Comparison of ENCODE assay signal across 14 cellular contexts in genomic region chr9:90641090-90641489, GRCh38. TPM values are rescaled to one million over a fixed set of nuclear protein-coding genes. Genes with fewer than 3 reads are reported as not detected.
"Had no signal": no experiment of that assay in that cellular context is flagged by ENCODE, and none has a peak within 500 bp of the region (broad histone marks: within the 10 kb centered on the region; RNA-seq: fewer than 3 reads in every experiment).

No MANE protein-coding gene starts in this region.

- DNase-seq: activated CD4-positive, alpha-beta T cell treated with anti-CD3 and anti-CD28 coated beads, Interleukin-2, amount 10 ng/mL, durations not matched to agents 7 days and 5 days; activated CD8-positive, alpha-beta memory T cell treated with anti-CD3 and anti-CD28 coated beads for 24 hours; activated naive CD4-positive, alpha-beta T cell; colonic mucosa; esophagus squamous epithelium; retina; stimulated activated CD4-positive, alpha-beta T cell treated with anti-CD3 and anti-CD28 coated beads, Interleukin-4, amount 100 ng/mL, for 24 hours; stimulated activated naive CD4-positive, alpha-beta T cell; T-helper 17 cell had no signal

- H3K9me3 ChIP-seq: colonic mucosa, esophagus squamous epithelium, neutrophil had no signal

- H3K4me3 ChIP-seq: cardiac muscle cell, colonic mucosa, esophagus squamous epithelium had no signal

- H3K4me1 ChIP-seq: colonic mucosa, parathyroid adenoma had no signal

- H3K36me3 ChIP-seq: cardiac muscle cell, colonic mucosa, esophagus squamous epithelium, neutrophil had no signal

- H3K27ac ChIP-seq: cardiac muscle cell, colonic mucosa, esophagus squamous epithelium, neutrophil, parathyroid adenoma had no signal

- ATAC-seq: T-helper 17 cell had no signal

RNA-seq across cellular contexts. Expression of gene DIRAS2, which starts 1.5 kb away (rescaled TPM):
- total RNA-seq: activated CD4-positive, alpha-beta T cell treated with anti-CD3 and anti-CD28 coated beads, Interleukin-2, amount 10 ng/mL, durations not matched to agents 7 days and 5 days; endothelial cell of umbilical vein; esophagus squamous epithelium; mesenteric fat pad; T-helper 17 cell had no signal
